ENCODE assay signal across 8 cellular contexts in genomic region chr2:85438291-85439110, GRCh38. TPM values are rescaled to one million over a fixed set of nuclear protein-coding genes. Genes with fewer than 3 reads are reported as not detected.
DNase-seq lines count a peak whose midpoint lies in the region; ATAC-seq, FAIRE-seq and TF ChIP-seq lines count a peak whose summit lies in the region.

No MANE protein-coding gene starts in this region.

- 44% methylated on average over 14 of the region's 16 CpGs for WGBS in HepG2 (ENCODE audit: low lambda C conversion rate)

- H3K27me3 ChIP-seq in ascending aorta = no peaks in the 10 kb centered on the region
- peaks cover 6 to 66% of the 10 kb centered on the region in 2 experiments for H3K27me3 ChIP-seq in HepG2 (ENCODE audit: control insufficient read depth in 1 of 2, insufficient read depth in 2 of 2, low read length in 2 of 2)

- H3K27ac ChIP-seq in ascending aorta (peak overlapping the region; percentile 89 to 90), HepG2 (ENCODE audit: extremely low read length, insufficient read depth, low read length) (no peak overlapping the region)

- H3K4me1 ChIP-seq in ascending aorta (peaks cover 0 to 23% of the 10 kb centered on the region in 2 donors), HepG2 (ENCODE audit: insufficient read depth, low read length) (peaks cover 26% of the 10 kb centered on the region)

- H2AFZ ChIP-seq in HepG2 (ENCODE audit: low read length) = no peak overlapping the region

- POLR2A ChIA-PET in HepG2 (lab: Yijun Ruan, JAX) = interaction anchor here (1.4 to 5.3 kb wide), 2 partner anchors 17 to 100 kb away, joined by 4 to 26 read pairs; partner anchors contain the start of gene MAT2A

- CTCF ChIA-PET in Calu3 (lab: Charles Lee) = interaction anchor here (0.7 to 1.4 kb wide), 3 partner anchors 33 to 157 kb away, joined by 3 to 4 read pairs (median 3); partner anchors contain the start of gene RNF181
- CTCF ChIA-PET in HepG2 (lab: Yijun Ruan, JAX; ENCODE audit: low intra/inter-chr PET ratio, low total read pairs) = no interaction called here

- H3K27ac Mint-ChIP-seq in Calu3 (ENCODE audit: unreplicated experiment) = peak overlapping the region; percentile 87

- H3K4me3 ChIP-seq in ascending aorta (peak overlapping the region; percentile 53 to 63), HepG2 (replicated peaks in 1 of 3; ENCODE audit: insufficient read depth in 1 of 3, low read depth in 2 of 3, low read length in 3 of 3) (no peak overlapping the region; a peak in 1 of 6 replicates)

- no peaks in the 10 kb centered on the region for H3K79me2 ChIP-seq in HepG2 (ENCODE audit: insufficient read depth, low read length)

- H3K4me3 Mint-ChIP-seq in Calu3 (ENCODE audit: low read depth, unreplicated experiment) = peak overlapping the region; percentile 62

- peak; percentile 47 for FAIRE-seq in HepG2 (lab: Jason Lieb, UNC)

- intact Hi-C loops in Calu3 (cut with micrococcal nuclease; ENCODE audit: unreplicated experiment) (loop anchor here (5.0 kb wide), 1 partner anchor 99 kb away; the partner anchor contains the start of gene MAT2A), ascending aorta (cut with DNase I) (no loop called here), HepG2 (cut with micrococcal nuclease; ENCODE audit: unreplicated experiment) (no loop called here)

- H3K4me2 ChIP-seq in HepG2 (ENCODE audit: low read depth, low read length) = peak overlapping the region; percentile 29; the same call in 1 of the 2 replicates

- no peak for TF ChIP-seq CTCF in Calu3 (IDR thresholded peaks at IDR 0.05; ENCODE audit: unreplicated experiment)
- TF ChIP-seq CTCF in ascending aorta (IDR thresholded peaks at IDR 0.05) = no peak
- peak; percentile 36 for TF ChIP-seq CTCF in HepG2 (CRISPR knock-in tag; IDR thresholded peaks at IDR 0.05)

- no peaks in the 10 kb centered on the region for H3K27me3 Mint-ChIP-seq in Calu3 (ENCODE audit: unreplicated experiment)

- H3K4me1 Mint-ChIP-seq in Calu3 (ENCODE audit: low read depth, unreplicated experiment) = peaks cover 25% of the 10 kb centered on the region

- DNase-seq in Calu3 = no peak
- DNase-seq in ascending aorta (ENCODE audit: low spot score in 2 of 2) = no peak
- DNase-seq in HepG2 (ENCODE audit: low spot score) = peak; percentile 42
- peak; percentile 63 for DNase-seq in superior temporal gyrus (ENCODE audit: extremely low spot score)
- no peak for DNase-seq in T1000 (lab: John Stamatoyannopoulos, UW)

- no peak for TF ChIP-seq POLR2A in HepG2 (IDR thresholded peaks at IDR 0.05; ENCODE audit: insufficient read depth in 1 of 2, low read depth in 2 of 2, low read length in 2 of 2)

- in situ Hi-C loops in HepG2 (cut with HindIII; ENCODE audit: extremely low pct_ligation_motif_present, low pct_unique_long_range_greater_than_20kb) = no loop called here

- H4K20me1 ChIP-seq in HepG2 (ENCODE audit: insufficient read depth, low read length) = no peaks in the 10 kb centered on the region

- TF ChIP-seq EP300 in Ishikawa (IDR thresholded peaks at IDR 0.05; ENCODE audit: borderline replicate concordance) = no peak
- no peak for TF ChIP-seq EP300 in HepG2 (IDR thresholded peaks at IDR 0.05; ENCODE audit: low read depth in 2 of 2, low read length in 2 of 2)
- TF ChIP-seq EP300 in HepG2 (CRISPR knock-in tag; IDR thresholded peaks at IDR 0.05; ENCODE audit: borderline replicate concordance) = no peak

- peak overlapping the region; percentile 5; the same call in 1 of the 2 replicates for H3K9ac ChIP-seq in HepG2 (ENCODE audit: insufficient read depth, low read depth, low read length)

- H3K36me3 Mint-ChIP-seq in Calu3 (ENCODE audit: insufficient read depth, unreplicated experiment) = peaks cover 21% of the 10 kb centered on the region

- TF ChIP-seq RAD21 in Ishikawa (IDR thresholded peaks at IDR 0.05; ENCODE audit: low read depth) (no peak), HepG2 (CRISPR knock-in tag; IDR thresholded peaks at IDR 0.05) (no peak)

- ATAC-seq in HepG2 = peak; percentile 54
- no peak for ATAC-seq in HG02981 (IDR thresholded peaks at IDR 0.05; ENCODE audit: unreplicated experiment)
- ATAC-seq in GM18520 (IDR thresholded peaks at IDR 0.05; ENCODE audit: unreplicated experiment) = no peak

- no peaks in the 10 kb centered on the region for H3K9me3 ChIP-seq in ascending aorta
- H3K9me3 ChIP-seq in HepG2 (ENCODE audit: low read length) = no peaks in the 10 kb centered on the region

- no peaks in the 10 kb centered on the region for H3K9me3 Mint-ChIP-seq in Calu3 (ENCODE audit: low read depth, unreplicated experiment)

- H3K36me3 ChIP-seq in ascending aorta (no peaks in the 10 kb centered on the region), HepG2 (replicated peaks in 1 of 2; ENCODE audit: control insufficient read depth in 1 of 2, insufficient read depth in 2 of 2, low read length in 2 of 2) (no peaks in the 10 kb centered on the region)

- BruUV-seq in Calu3 (replicated peaks; lab: Mats Ljungman, UMichigan) (TSS peak; percentile 75), HepG2 (replicated peaks; lab: Mats Ljungman, UMichigan) (no TSS peak)

TF ChIP-seq in Ishikawa, 13 proteins besides CTCF, POLR2A, EP300 and RAD21:
- TF ChIP-seq TEAD4 (IDR thresholded peaks at IDR 0.05) = no peak
- 0 out of 2 replicates have a peak, but pooled peaks have one; percentile 40 for TF ChIP-seq ZBTB7A (IDR thresholded peaks at IDR 0.05; ENCODE audit: low read depth)

TF ChIP-seq in HepG2, 621 proteins besides CTCF, POLR2A, EP300 and RAD21 (continues in another document):
- no peak for TF ChIP-seq SCMH1 (CRISPR knock-in tag; IDR thresholded peaks at IDR 0.05; ENCODE audit: borderline replicate concordance)
- no peak for TF ChIP-seq REPIN1 (CRISPR knock-in tag; IDR thresholded peaks at IDR 0.05; ENCODE audit: borderline replicate concordance, low read depth)
- TF ChIP-seq ZSCAN5A (CRISPR knock-in tag; IDR thresholded peaks at IDR 0.05; ENCODE audit: borderline replicate concordance) = no peak

RNA-seq across cellular contexts. Expression of gene SH2D6, which starts 20.0 kb away (rescaled TPM):
- total RNA-seq in Calu3 (2022) = 1.8 and 2.4 TPM in 2 replicates
- total RNA-seq in ascending aorta = not detected
- 0.11 and 0.29 TPM in 2 replicates for total RNA-seq in HepG2 (2016; rRNA removed; fragmentation: Illumina TruSeq; extraction: Trizol)
- total RNA-seq in HepG2 (2016; cell fraction: cytosol; rRNA removed; fragmentation: Illumina TruSeq; extraction: Trizol; ENCODE audit: low read depth) = 1.1 and 1.3 TPM in 2 replicates
- 0.41 TPM in 1 of 2 replicates, not detected in the other for total RNA-seq in HepG2 (2016; cell fraction: insoluble cytoplasmic fraction; rRNA removed; fragmentation: Illumina TruSeq; extraction: Trizol)
- total RNA-seq in HepG2 (2016; cell fraction: membrane; rRNA removed; fragmentation: Illumina TruSeq; extraction: Trizol) = 1.6 and 1.9 TPM in 2 replicates
- 0.93 and 1.0 TPM in 2 replicates for total RNA-seq in HepG2 (2016; cell fraction: nucleus; rRNA removed; fragmentation: Illumina TruSeq; extraction: Trizol)
- polyA plus RNA-seq in HepG2 (2011; rRNA removed) = 0.18 and 0.26 TPM in 2 replicates
- polyA plus RNA-seq in HepG2 (2011; cell fraction: cytosol; rRNA removed) = 0.08 and 0.21 TPM in 2 replicates
- polyA plus RNA-seq in HepG2 (2011; cell fraction: nucleus; rRNA removed) = 0.19 and 0.51 TPM in 2 replicates
- polyA plus RNA-seq in HepG2 (2012) = not detected in 2 replicates
- not detected in 2 replicates for polyA plus RNA-seq in HepG2 (2016; cell fraction: cytosol; fragmentation: Illumina TruSeq; extraction: Trizol; ENCODE audit: low read depth)
- not detected in 2 replicates for polyA plus RNA-seq in HepG2 (2016; cell fraction: insoluble cytoplasmic fraction; fragmentation: Illumina TruSeq; extraction: Trizol; ENCODE audit: low read depth)
- 0.26 and 0.30 TPM in 2 replicates for polyA plus RNA-seq in HepG2 (2016; cell fraction: membrane; fragmentation: Illumina TruSeq; extraction: Trizol; ENCODE audit: low read depth)
- 1.2 TPM in 1 of 2 replicates, not detected in the other for polyA plus RNA-seq in HepG2 (2016; cell fraction: nucleus; fragmentation: Illumina TruSeq; extraction: Trizol; ENCODE audit: insufficient read depth, low read depth)
- polyA minus RNA-seq in HepG2 (2011; rRNA and poly(A)+ RNA removed; ENCODE audit: low replicate concordance) = 0.74 and 1.7 TPM in 2 replicates
- 0.69 and 1.3 TPM in 2 replicates for polyA minus RNA-seq in HepG2 (2011; cell fraction: cytosol; rRNA and poly(A)+ RNA removed)
- polyA minus RNA-seq in HepG2 (2011; cell fraction: nucleus; rRNA and poly(A)+ RNA removed) = 0.77 and 1.6 TPM in 2 replicates

RNA-seq across cellular contexts. Expression of gene CAPG, which starts 28.3 kb away (rescaled TPM):
- total RNA-seq in Calu3 (2022) = 230 and 238 TPM in 2 replicates
- total RNA-seq in ascending aorta = 179 TPM
- total RNA-seq in HepG2 (2016; rRNA removed; fragmentation: Illumina TruSeq; extraction: Trizol) = 18.2 and 26.5 TPM in 2 replicates
- 3.5 and 5.7 TPM in 2 replicates for total RNA-seq in HepG2 (2016; cell fraction: cytosol; rRNA removed; fragmentation: Illumina TruSeq; extraction: Trizol; ENCODE audit: low read depth)
- 22.4 and 25.2 TPM in 2 replicates for total RNA-seq in HepG2 (2016; cell fraction: insoluble cytoplasmic fraction; rRNA removed; fragmentation: Illumina TruSeq; extraction: Trizol)
- 7.7 TPM in 2 replicates for total RNA-seq in HepG2 (2016; cell fraction: membrane; rRNA removed; fragmentation: Illumina TruSeq; extraction: Trizol)
- 6.2 and 8.8 TPM in 2 replicates for total RNA-seq in HepG2 (2016; cell fraction: nucleus; rRNA removed; fragmentation: Illumina TruSeq; extraction: Trizol)
- polyA plus RNA-seq in HepG2 (2011; rRNA removed) = 10.6 and 12.7 TPM in 2 replicates
- polyA plus RNA-seq in HepG2 (2011; cell fraction: cytosol; rRNA removed) = 7.9 and 13.0 TPM in 2 replicates
- polyA plus RNA-seq in HepG2 (2011; cell fraction: nucleus; rRNA removed) = 6.3 and 7.4 TPM in 2 replicates
- polyA plus RNA-seq in HepG2 (2012) = 6.7 and 7.8 TPM in 2 replicates
- polyA plus RNA-seq in HepG2 (2016; cell fraction: cytosol; fragmentation: Illumina TruSeq; extraction: Trizol; ENCODE audit: low read depth) = 2.9 and 4.2 TPM in 2 replicates
- polyA plus RNA-seq in HepG2 (2016; cell fraction: insoluble cytoplasmic fraction; fragmentation: Illumina TruSeq; extraction: Trizol; ENCODE audit: low read depth) = 18.1 and 22.6 TPM in 2 replicates
- polyA plus RNA-seq in HepG2 (2016; cell fraction: membrane; fragmentation: Illumina TruSeq; extraction: Trizol; ENCODE audit: low read depth) = 3.2 and 4.7 TPM in 2 replicates
- polyA plus RNA-seq in HepG2 (2016; cell fraction: nucleus; fragmentation: Illumina TruSeq; extraction: Trizol; ENCODE audit: insufficient read depth, low read depth) = 11.5 and 13.0 TPM in 2 replicates
- polyA minus RNA-seq in HepG2 (2011; rRNA and poly(A)+ RNA removed; ENCODE audit: low replicate concordance) = 9.5 and 243 TPM in 2 replicates
- polyA minus RNA-seq in HepG2 (2011; cell fraction: cytosol; rRNA and poly(A)+ RNA removed) = 5.7 and 10.2 TPM in 2 replicates
- polyA minus RNA-seq in HepG2 (2011; cell fraction: nucleus; rRNA and poly(A)+ RNA removed) = 3.7 and 5.7 TPM in 2 replicates

Comparison
In these comparisons a context has a peak if more than half of its experiments do, and no peak if none do; other contexts are left out.
1. DNase-seq: peak in HepG2 (single experiment) and superior temporal gyrus (single experiment); none in Calu3 (single experiment), ascending aorta (0 of 2) and T1000 (single experiment).
2. H3K4me3 ChIP-seq: peak in ascending aorta (2 of 2); none in HepG2 (0 of 3).